16 cellular contexts compared by ENCODE assay signal in the genomic region with DNA sequence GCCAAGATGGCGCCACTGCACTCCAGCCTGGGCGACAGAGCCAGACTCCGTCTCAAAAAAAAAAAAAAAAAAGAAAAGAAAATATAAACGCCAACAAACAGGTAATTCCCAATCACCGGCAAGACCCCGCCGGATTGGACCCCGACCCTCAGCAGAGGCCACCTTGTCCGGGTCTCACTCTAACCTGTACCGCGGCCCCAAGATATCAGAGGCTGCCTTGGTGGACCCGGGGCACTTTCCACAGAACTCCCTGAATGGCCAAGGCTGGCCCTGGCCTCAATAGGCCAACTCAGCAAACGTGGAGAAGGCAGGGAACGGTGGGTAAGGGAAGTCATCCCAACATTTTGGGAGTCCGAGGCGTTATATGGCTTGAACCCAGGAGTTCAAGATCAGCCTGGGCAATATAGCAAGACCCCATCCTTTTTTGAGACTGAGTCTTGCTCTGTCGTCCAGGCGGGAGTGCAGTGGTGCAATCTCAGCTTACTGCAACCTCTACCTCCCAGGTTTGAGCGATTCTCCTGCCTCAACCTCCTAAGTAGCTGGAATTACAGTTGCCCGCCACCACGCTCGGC. TPM values are rescaled to one million over a fixed set of nuclear protein-coding genes. Genes with fewer than 3 reads are reported as not detected.
DNase-seq lines count a peak whose midpoint lies in the region; ATAC-seq and TF ChIP-seq lines count a peak whose summit lies in the region.
"Had no signal": no experiment of that assay in that cellular context is flagged by ENCODE, and none has a peak within 500 bp of the region (broad histone marks: within the 10 kb centered on the region; RNA-seq: fewer than 3 reads in every experiment).

No MANE protein-coding gene starts in this region.

- H2BK12ac ChIP-seq in trophoblast cell (ENCODE audit: low read length) = no peak overlapping the region

- H3K4me1 Mint-ChIP-seq in chondrocyte (ENCODE audit: low read depth) (peaks cover 7% of the 10 kb centered on the region), GM23338 (no peaks in the 10 kb centered on the region; the same call in 2 of the 3 replicates)

- no CpG with 5 or more reads among the region's 22 CpGs for WGBS in trophoblast cell (ENCODE audit: extremely low coverage, insufficient coverage, insufficient read length)
- WGBS in ovary, 3 donors = 91 to 96% (median 93%) methylated on average over 22 of the region's 22 CpGs

- no peaks in the 10 kb centered on the region for H3K79me1 ChIP-seq in trophoblast cell (ENCODE audit: low read length)

- H3K9me3 ChIP-seq in trophoblast cell (ENCODE audit: insufficient read depth, low read depth, low read length) (peaks cover 4% of the 10 kb centered on the region), ovary (no peaks in the 10 kb centered on the region)

- H4K20me1 ChIP-seq in GM23338 (replicated peaks; ENCODE audit: insufficient read depth) = no peaks in the 10 kb centered on the region

- H3K4me2 ChIP-seq in trophoblast cell (ENCODE audit: low read length) (no peak overlapping the region), GM23338 (no peak overlapping the region)

- intact Hi-C loops in ovary (cut with DNase I) = no loop called here
- intact Hi-C loops in posterior vena cava (cut with DNase I) = no loop called here

- H2BK5ac ChIP-seq in trophoblast cell (ENCODE audit: low read depth, low read length, poor library complexity) = no peak overlapping the region

- H4K12ac ChIP-seq in trophoblast cell (ENCODE audit: low read depth, low read length) = peak overlapping the region; percentile 82

- no peak overlapping the region for H3K23ac ChIP-seq in trophoblast cell (ENCODE audit: low read length)

- TF ChIP-seq CTCF in GM10266 (IDR thresholded peaks at IDR 0.05; ENCODE audit: control insufficient read depth, insufficient read depth, low read depth, missing control alignments) (no peak), chondrocyte (IDR thresholded peaks at IDR 0.05) (no peak), ovary (IDR thresholded peaks at IDR 0.05) (no peak), GM23338 (conservative IDR thresholded peaks at IDR 0.05; ENCODE audit: low read depth in 2 of 2) (no peak)

- TF ChIP-seq POLR2A in ovary (IDR thresholded peaks at IDR 0.05) = no peak

- H3K9me3 Mint-ChIP-seq in chondrocyte (ENCODE audit: low read depth) = no peaks in the 10 kb centered on the region
- H3K9me3 Mint-ChIP-seq in GM23338 = peaks cover 2% of the 10 kb centered on the region; the same call in 2 of the 3 replicates
- H3K9me3 Mint-ChIP-seq: CD4-positive, alpha-beta memory T cell had no signal

- H3K9me2 ChIP-seq in GM23338 (ENCODE audit: insufficient read depth) = no peaks in the 10 kb centered on the region; the same call in 1 of the 2 replicates

- no peak overlapping the region for H3K27ac Mint-ChIP-seq in chondrocyte (ENCODE audit: unreplicated experiment)
- H3K27ac Mint-ChIP-seq in GM23338 = no peak overlapping the region

- no peak for ATAC-seq in GM23338
- ATAC-seq: GM12878 had no signal

- H2AFZ ChIP-seq in trophoblast cell (ENCODE audit: insufficient read depth, low read length, poor library complexity) (no peak overlapping the region), GM23338 (no peak overlapping the region)

- H3K9ac ChIP-seq in trophoblast cell (ENCODE audit: low read length) = no peak overlapping the region

- H3K4me3 ChIP-seq in trophoblast cell (ENCODE audit: low read depth, low read length) (no peak overlapping the region), ovary (no peak overlapping the region), GM23338 (no peak overlapping the region)
- H3K4me3 ChIP-seq: GM12878 had no signal

- no peaks in the 10 kb centered on the region for H3K27me3 Mint-ChIP-seq in chondrocyte (ENCODE audit: low read depth)
- H3K27me3 Mint-ChIP-seq in GM23338 (ENCODE audit: insufficient read depth, low read depth, poor library complexity) = peaks cover 18% of the 10 kb centered on the region
- H3K27me3 Mint-ChIP-seq: CD4-positive, alpha-beta memory T cell had no signal

- no peak overlapping the region for H4K91ac ChIP-seq in trophoblast cell (ENCODE audit: low read depth, low read length)

- H3K79me2 ChIP-seq in trophoblast cell (ENCODE audit: control insufficient read depth, insufficient read depth, low read length, poor library complexity) (no peaks in the 10 kb centered on the region), GM23338 (replicated peaks; ENCODE audit: insufficient read depth) (no peaks in the 10 kb centered on the region)

- peaks cover 2 to 5% of the 10 kb centered on the region in 2 experiments for H3K4me1 ChIP-seq in trophoblast cell (ENCODE audit: control insufficient read depth in 1 of 2, insufficient read depth in 2 of 2, low read length in 2 of 2)
- H3K4me1 ChIP-seq in ovary (ENCODE audit: insufficient read depth) = peaks cover 5% of the 10 kb centered on the region
- H3K4me1 ChIP-seq in GM23338 (ENCODE audit: insufficient read depth) = no peaks in the 10 kb centered on the region

- H3K36me3 ChIP-seq in trophoblast cell (ENCODE audit: control insufficient read depth in 1 of 2, insufficient read depth in 2 of 2, low read length in 2 of 2) = no peaks in the 10 kb centered on the region
- no peaks in the 10 kb centered on the region for H3K36me3 ChIP-seq in ovary
- no peaks in the 10 kb centered on the region for H3K36me3 ChIP-seq in GM23338 (ENCODE audit: insufficient read depth)

- no peak overlapping the region for H3K18ac ChIP-seq in trophoblast cell (ENCODE audit: low read length)

- H3F3A ChIP-seq in GM23338 (replicated peaks; ENCODE audit: low read depth) = 0 out of 2 replicates have a peak, but pooled peaks cover 5% of the 10 kb centered on the region

- H3K4ac ChIP-seq in trophoblast cell (ENCODE audit: low read depth, low read length) = no peak overlapping the region

- H3K27me3 ChIP-seq in trophoblast cell (ENCODE audit: insufficient read depth, low read length) (no peaks in the 10 kb centered on the region), ovary (no peaks in the 10 kb centered on the region), GM23338 (ENCODE audit: insufficient read depth) (no peaks in the 10 kb centered on the region)

- DNase-seq in D341Med (ENCODE audit: low spot score) (peak; percentile 20), GM10266 (ENCODE audit: extremely low spot score) (peak; percentile 3), chondrocyte (ENCODE audit: low spot score) (peak; percentile 72), trophoblast cell (no peak), ovary (no peak), GM23338 (ENCODE audit: low spot score) (no peak), posterior vena cava (ENCODE audit: low spot score) (no peak)
- DNase-seq: C1 segment of cervical spinal cord; Calu3; CD4-positive, alpha-beta memory T cell; COR-L47; DMS153; DND-41; H7; HCEC 1CT had no signal

- H2AK5ac ChIP-seq in trophoblast cell (ENCODE audit: low read length) = no peak overlapping the region

- TF ChIP-seq EP300 in ovary (IDR thresholded peaks at IDR 0.05) = no peak

- H3K14ac ChIP-seq in trophoblast cell (ENCODE audit: low read length) = no peak overlapping the region

- H4K8ac ChIP-seq in trophoblast cell (ENCODE audit: low read depth, low read length) = no peak overlapping the region

- H2BK120ac ChIP-seq in trophoblast cell (ENCODE audit: insufficient read depth, low read length, poor library complexity) = no peak overlapping the region

- H3K4me3 Mint-ChIP-seq in chondrocyte (ENCODE audit: unreplicated experiment) (no peak overlapping the region), GM23338 (no peak overlapping the region)

- H3K27ac ChIP-seq in trophoblast cell (ENCODE audit: low read depth, low read length) = no peak overlapping the region
- no peak overlapping the region for H3K27ac ChIP-seq in ovary
- no peak overlapping the region for H3K27ac ChIP-seq in GM23338 (ENCODE audit: low read depth)

- H3K36me3 Mint-ChIP-seq in chondrocyte (ENCODE audit: low read depth) = peaks cover 2% of the 10 kb centered on the region
- no peaks in the 10 kb centered on the region for H3K36me3 Mint-ChIP-seq in GM23338 (ENCODE audit: low read depth)
- H3K36me3 Mint-ChIP-seq: CD4-positive, alpha-beta memory T cell had no signal

RNA-seq across cellular contexts. Expression of gene MAN2B1, which starts 27.8 kb away (rescaled TPM):
- total RNA-seq in chondrocyte (86.6 to 104 TPM (median 99.5 TPM) in 3 replicates), ovary (10 to 100 TPM; 17.8 to 63.7 (median 49.8) TPM), posterior vena cava (10 to 100 TPM; 57.2 to 95.8 TPM)
- 68.1 and 68.3 TPM in 2 replicates for polyA plus RNA-seq in trophoblast cell (2013)
- polyA plus RNA-seq in ovary (10 to 100 TPM; 23.5 to 35.0 TPM), GM23338 (2016; fragmentation: Nextera tagmentation; extraction: Ambion mirVana) (33.2 and 39.2 TPM in 2 replicates)
- 60.8 and 73.8 TPM in 2 replicates for total RNA-seq in GM23338 (2014; rRNA removed; shearing (Covaris generic))

RNA-seq across cellular contexts. Expression of gene WDR83, which starts 27.9 kb away (rescaled TPM):
- total RNA-seq in chondrocyte (9.6 to 13.5 TPM (median 12.7 TPM) in 3 replicates), ovary (10 to 100 TPM; 10.5 to 15.1 (median 11.9) TPM), posterior vena cava (1 to 10 TPM; 6.7 to 6.9 TPM)
- polyA plus RNA-seq in trophoblast cell (2013) = 6.7 and 7.5 TPM in 2 replicates
- polyA plus RNA-seq in ovary (10 to 100 TPM in 1 of 2 donors, 1 to 10 TPM in 1; 2.8 to 16.3 TPM), GM23338 (2016; fragmentation: Nextera tagmentation; extraction: Ambion mirVana) (18.5 and 18.6 TPM in 2 replicates)
- total RNA-seq in GM23338 (2014; rRNA removed; shearing (Covaris generic)) = 12.5 and 31.6 TPM in 2 replicates

RNA-seq across cellular contexts. Expression of gene ZNF791, which starts 28.0 kb away (rescaled TPM):
- total RNA-seq in chondrocyte = 15.5 to 26.1 TPM (median 17.9 TPM) in 3 replicates
- polyA plus RNA-seq in trophoblast cell (2013) = 20.6 and 22.2 TPM in 2 replicates
- 10 to 100 TPM; 16.4 to 44.3 (median 35.2) TPM for total RNA-seq in ovary
- polyA plus RNA-seq in ovary = 10 to 100 TPM; 13.6 to 21.7 TPM
- total RNA-seq in GM23338 (2014; rRNA removed; shearing (Covaris generic)) = 15.3 TPM in 2 replicates
- 9.8 and 12.2 TPM in 2 replicates for polyA plus RNA-seq in GM23338 (2016; fragmentation: Nextera tagmentation; extraction: Ambion mirVana)
- total RNA-seq in posterior vena cava = 10 to 100 TPM; 26.8 to 28.5 TPM

RNA-seq across cellular contexts. Expression of gene ZNF490, which starts 28.1 kb away (rescaled TPM):
- total RNA-seq in chondrocyte = 6.7 to 8.6 TPM (median 7.0 TPM) in 3 replicates
- 3.3 and 3.8 TPM in 2 replicates for polyA plus RNA-seq in trophoblast cell (2013)
- total RNA-seq in ovary = 10 to 100 TPM in 1 of 7 donors, 1 to 10 TPM in 6; 5.3 to 12.5 (median 7.2) TPM
- polyA plus RNA-seq in ovary = 1 to 10 TPM in 1 of 2 donors, under 1 TPM in 1; 0.98 to 3.7 TPM
- total RNA-seq in GM23338 (2014; rRNA removed; shearing (Covaris generic)) = 7.3 and 8.5 TPM in 2 replicates
- 1.3 and 1.4 TPM in 2 replicates for polyA plus RNA-seq in GM23338 (2016; fragmentation: Nextera tagmentation; extraction: Ambion mirVana)
- total RNA-seq in posterior vena cava = 1 to 10 TPM; 5.4 to 6.3 TPM

RNA-seq across cellular contexts. Expression of gene DHPS, which starts 43.0 kb away (rescaled TPM):
- total RNA-seq in chondrocyte (37.8 to 48.8 TPM (median 47.5 TPM) in 3 replicates), ovary (100 to 1,000 TPM in 1 of 7 donors, 10 to 100 TPM in 6; 63.7 to 147 (median 89.7) TPM), posterior vena cava (10 to 100 TPM; 47.2 to 52.6 TPM)
- 53.8 and 54.8 TPM in 2 replicates for polyA plus RNA-seq in trophoblast cell (2013)
- polyA plus RNA-seq in ovary (10 to 100 TPM; 72.8 to 92.7 TPM), GM23338 (2016; fragmentation: Nextera tagmentation; extraction: Ambion mirVana) (85.4 and 107 TPM in 2 replicates)
- 126 and 141 TPM in 2 replicates for total RNA-seq in GM23338 (2014; rRNA removed; shearing (Covaris generic))

Comparison
In these comparisons a context has a peak if more than half of its experiments do, and no peak if none do; other contexts are left out.
1. DNase-seq: peak in D341Med (single experiment), GM10266 (single experiment) and chondrocyte (single experiment); none in trophoblast cell (0 of 2), ovary (0 of 5), GM23338 (single experiment) and posterior vena cava (single experiment).